8 cellular contexts compared by ENCODE assay signal in genomic region chr1:107430540-107431228, GRCh38.
DNase-seq lines count a peak whose midpoint lies in the region; ATAC-seq and TF ChIP-seq lines count a peak whose summit lies in the region.

No MANE protein-coding gene starts in this region.

- H3K27me3 Mint-ChIP-seq in activated CD4-positive, alpha-beta T cell treated with anti-CD3 and anti-CD28 coated beads for 36 hours: peaks cover 5% of the 10 kb centered on the region

- peak; percentile 48 for DNase-seq in activated CD4-positive, alpha-beta T cell treated with anti-CD3 and anti-CD28 coated beads for 36 hours
- DNase-seq in activated CD4-positive, alpha-beta T cell treated with anti-CD3 and anti-CD28 coated beads for 1 hour: no peak
- DNase-seq in PC-3 (peak; percentile 75), dermis blood vessel endothelial cell (peak; percentile 61), middle frontal gyrus (ENCODE audit: extremely low spot score, low spot score) (peak; percentile 7), GF-D8 (lab: John Stamatoyannopoulos, UW) (no peak)

- no peaks in the 10 kb centered on the region for H3K27me3 ChIP-seq in PC-3 (ENCODE audit: low read length)

- no peak overlapping the region for H3K4me3 Mint-ChIP-seq in activated CD4-positive, alpha-beta T cell treated with anti-CD3 and anti-CD28 coated beads for 36 hours

- H3F3A ChIP-seq in PC-3 (ENCODE audit: low read length, unreplicated experiment): no peaks in the 10 kb centered on the region

- POLR2A ChIA-PET in activated CD4-positive, alpha-beta T cell treated with anti-CD3 and anti-CD28 coated beads for 36 hours (lab: Charles Lee): no interaction called here
- POLR2A ChIA-PET in PC-3 (lab: Charles Lee; ENCODE audit: unreplicated experiment): no interaction called here

- H3K9me3 ChIP-seq in PC-3 (ENCODE audit: low read length): no peaks in the 10 kb centered on the region

- H3K79me2 ChIP-seq in PC-3 (ENCODE audit: low read length): no peaks in the 10 kb centered on the region

- no peak overlapping the region for H3K27ac ChIP-seq in PC-3 (ENCODE audit: low read length)

- no peaks in the 10 kb centered on the region for H3K9me3 Mint-ChIP-seq in activated CD4-positive, alpha-beta T cell treated with anti-CD3 and anti-CD28 coated beads for 36 hours (ENCODE audit: low read depth)

- peak overlapping the region; percentile 48; the same call in 1 of the 2 replicates for H2AFZ ChIP-seq in PC-3 (ENCODE audit: low read length)

- no peak overlapping the region for H3K27ac Mint-ChIP-seq in activated CD4-positive, alpha-beta T cell treated with anti-CD3 and anti-CD28 coated beads for 36 hours

- H3K4me1 ChIP-seq in PC-3 (ENCODE audit: insufficient read depth, low read length): no peaks in the 10 kb centered on the region

- H3K9me2 ChIP-seq in PC-3 (replicated peaks; ENCODE audit: low read length): no peaks in the 10 kb centered on the region

- no peak for ATAC-seq in activated CD4-positive, alpha-beta T cell treated with anti-CD3 and anti-CD28 coated beads for 36 hours
- ATAC-seq in GM19395 (IDR thresholded peaks at IDR 0.05; ENCODE audit: unreplicated experiment) (peak; percentile 94), HG03378 (IDR thresholded peaks at IDR 0.05; ENCODE audit: unreplicated experiment) (peak; percentile 97), PC-3 (peak; percentile 73)

- no TSS peak for BruUV-seq in PC-3 (replicated peaks; lab: Mats Ljungman, UMichigan)

- intact Hi-C loops in activated CD4-positive, alpha-beta T cell treated with anti-CD3 and anti-CD28 coated beads for 36 hours (cut with DNase I, micrococcal nuclease): loop anchor here (1.0 to 5.0 kb wide), 4 partner anchors 97 to 320 kb away; no protein-coding TSS in a partner anchor
- intact Hi-C loops in PC-3 (cut with micrococcal nuclease): loop anchor here (1.0 to 10.0 kb wide), 3 partner anchors 99 to 320 kb away; no protein-coding TSS in a partner anchor

- H3K36me3 ChIP-seq in PC-3 (ENCODE audit: low read depth, low read length): no peaks in the 10 kb centered on the region

- no peak overlapping the region for H3K4me3 ChIP-seq in PC-3 (ENCODE audit: low read length)

- H4K20me1 ChIP-seq in PC-3 (ENCODE audit: low read length): no peaks in the 10 kb centered on the region

- no peaks in the 10 kb centered on the region for H3K4me1 Mint-ChIP-seq in activated CD4-positive, alpha-beta T cell treated with anti-CD3 and anti-CD28 coated beads for 36 hours

- peak; percentile 95 for TF ChIP-seq CTCF in PC-3 (conservative IDR thresholded peaks at IDR 0.05; ENCODE audit: low read depth, low read length)

- no peak overlapping the region for H3K9ac ChIP-seq in PC-3 (ENCODE audit: low read length)

- H3K36me3 Mint-ChIP-seq in activated CD4-positive, alpha-beta T cell treated with anti-CD3 and anti-CD28 coated beads for 36 hours (ENCODE audit: low read depth): no peaks in the 10 kb centered on the region

- CTCF ChIA-PET in activated CD4-positive, alpha-beta T cell treated with anti-CD3 and anti-CD28 coated beads for 36 hours (lab: Charles Lee): interaction anchor here (0.6 to 3.1 kb wide), 5 partner anchors 13 to 331 kb away, joined by 3 to 16 read pairs (median 3); no protein-coding TSS in a partner anchor
- CTCF ChIA-PET in PC-3 (lab: Charles Lee): interaction anchor here (1.1 to 1.3 kb wide), 2 partner anchors 100 to 318 kb away, joined by 5 read pairs; no protein-coding TSS in a partner anchor

- peak overlapping the region; percentile 42 for H3K4me2 ChIP-seq in PC-3 (ENCODE audit: low read length)

Comparison
In these comparisons a context has a peak if more than half of its experiments do, and no peak if none do; other contexts are left out.
1. DNase-seq: peak in activated CD4-positive, alpha-beta T cell treated with anti-CD3 and anti-CD28 coated beads for 36 hours (single experiment), PC-3 (single experiment), dermis blood vessel endothelial cell (single experiment) and middle frontal gyrus (single experiment); none in activated CD4-positive, alpha-beta T cell treated with anti-CD3 and anti-CD28 coated beads for 1 hour (single experiment) and GF-D8 (single experiment).